1 cellular context compared by ENCODE assay signal in the genomic region with DNA sequence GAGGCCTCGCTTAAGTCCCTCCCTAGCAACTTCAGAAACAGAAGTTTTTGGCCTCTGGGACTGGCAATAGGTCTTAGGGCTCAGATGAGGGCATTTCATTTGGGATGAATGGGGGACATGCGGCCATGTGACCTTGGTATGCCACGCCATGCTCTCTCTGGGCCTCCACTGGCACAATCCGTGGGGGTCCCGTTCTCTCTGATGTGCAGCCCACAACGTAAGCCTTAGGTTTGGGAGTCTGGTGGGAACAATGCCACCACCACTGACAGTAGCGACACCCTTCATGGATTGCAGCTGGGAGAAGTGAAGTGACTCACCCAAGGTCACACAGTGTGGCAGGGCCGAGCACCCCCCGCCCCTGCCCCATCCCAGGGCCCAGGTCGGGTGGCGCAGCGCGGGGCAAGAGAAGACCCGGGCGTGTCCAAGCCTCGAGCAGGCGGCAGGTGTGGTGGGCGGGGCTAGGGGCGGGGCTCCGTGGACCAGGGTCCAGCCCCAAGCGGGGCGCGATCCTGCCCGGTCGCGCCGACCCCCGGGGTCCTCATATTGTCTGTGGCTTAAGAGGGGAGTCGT.
TF ChIP-seq lines count a peak whose summit lies in the region.

No MANE protein-coding gene starts in this region.

TF ChIP-seq in HepG2, 621 proteins besides CTCF, POLR2A, EP300 and RAD21 (continued from another document and continues in another):
- peak; percentile 97 for TF ChIP-seq ZBTB7B (CRISPR knock-in tag; IDR thresholded peaks at IDR 0.05)
- TF ChIP-seq ZFP36 (IDR thresholded peaks at IDR 0.05; ENCODE audit: borderline replicate concordance, low read depth, low read length, partially characterized antibody), result no peak
- peak; percentile 66; the same call in 1 of the 2 replicates for TF ChIP-seq ZNF30 (CRISPR knock-in tag; IDR thresholded peaks at IDR 0.05)
- TF ChIP-seq, protein P1, sequence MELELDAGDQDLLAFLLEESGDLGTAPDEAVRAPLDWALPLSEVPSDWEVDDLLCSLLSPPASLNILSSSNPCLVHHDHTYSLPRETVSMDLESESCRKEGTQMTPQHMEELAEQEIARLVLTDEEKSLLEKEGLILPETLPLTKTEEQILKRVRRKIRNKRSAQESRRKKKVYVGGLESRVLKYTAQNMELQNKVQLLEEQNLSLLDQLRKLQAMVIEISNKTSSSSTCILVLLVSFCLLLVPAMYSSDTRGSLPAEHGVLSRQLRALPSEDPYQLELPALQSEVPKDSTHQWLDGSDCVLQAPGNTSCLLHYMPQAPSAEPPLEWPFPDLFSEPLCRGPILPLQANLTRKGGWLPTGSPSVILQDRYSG (CRISPR knock-in tag; IDR thresholded peaks at IDR 0.05), result peak; percentile 66; the same call in 1 of the 2 replicates
- TF ChIP-seq, protein P2, sequence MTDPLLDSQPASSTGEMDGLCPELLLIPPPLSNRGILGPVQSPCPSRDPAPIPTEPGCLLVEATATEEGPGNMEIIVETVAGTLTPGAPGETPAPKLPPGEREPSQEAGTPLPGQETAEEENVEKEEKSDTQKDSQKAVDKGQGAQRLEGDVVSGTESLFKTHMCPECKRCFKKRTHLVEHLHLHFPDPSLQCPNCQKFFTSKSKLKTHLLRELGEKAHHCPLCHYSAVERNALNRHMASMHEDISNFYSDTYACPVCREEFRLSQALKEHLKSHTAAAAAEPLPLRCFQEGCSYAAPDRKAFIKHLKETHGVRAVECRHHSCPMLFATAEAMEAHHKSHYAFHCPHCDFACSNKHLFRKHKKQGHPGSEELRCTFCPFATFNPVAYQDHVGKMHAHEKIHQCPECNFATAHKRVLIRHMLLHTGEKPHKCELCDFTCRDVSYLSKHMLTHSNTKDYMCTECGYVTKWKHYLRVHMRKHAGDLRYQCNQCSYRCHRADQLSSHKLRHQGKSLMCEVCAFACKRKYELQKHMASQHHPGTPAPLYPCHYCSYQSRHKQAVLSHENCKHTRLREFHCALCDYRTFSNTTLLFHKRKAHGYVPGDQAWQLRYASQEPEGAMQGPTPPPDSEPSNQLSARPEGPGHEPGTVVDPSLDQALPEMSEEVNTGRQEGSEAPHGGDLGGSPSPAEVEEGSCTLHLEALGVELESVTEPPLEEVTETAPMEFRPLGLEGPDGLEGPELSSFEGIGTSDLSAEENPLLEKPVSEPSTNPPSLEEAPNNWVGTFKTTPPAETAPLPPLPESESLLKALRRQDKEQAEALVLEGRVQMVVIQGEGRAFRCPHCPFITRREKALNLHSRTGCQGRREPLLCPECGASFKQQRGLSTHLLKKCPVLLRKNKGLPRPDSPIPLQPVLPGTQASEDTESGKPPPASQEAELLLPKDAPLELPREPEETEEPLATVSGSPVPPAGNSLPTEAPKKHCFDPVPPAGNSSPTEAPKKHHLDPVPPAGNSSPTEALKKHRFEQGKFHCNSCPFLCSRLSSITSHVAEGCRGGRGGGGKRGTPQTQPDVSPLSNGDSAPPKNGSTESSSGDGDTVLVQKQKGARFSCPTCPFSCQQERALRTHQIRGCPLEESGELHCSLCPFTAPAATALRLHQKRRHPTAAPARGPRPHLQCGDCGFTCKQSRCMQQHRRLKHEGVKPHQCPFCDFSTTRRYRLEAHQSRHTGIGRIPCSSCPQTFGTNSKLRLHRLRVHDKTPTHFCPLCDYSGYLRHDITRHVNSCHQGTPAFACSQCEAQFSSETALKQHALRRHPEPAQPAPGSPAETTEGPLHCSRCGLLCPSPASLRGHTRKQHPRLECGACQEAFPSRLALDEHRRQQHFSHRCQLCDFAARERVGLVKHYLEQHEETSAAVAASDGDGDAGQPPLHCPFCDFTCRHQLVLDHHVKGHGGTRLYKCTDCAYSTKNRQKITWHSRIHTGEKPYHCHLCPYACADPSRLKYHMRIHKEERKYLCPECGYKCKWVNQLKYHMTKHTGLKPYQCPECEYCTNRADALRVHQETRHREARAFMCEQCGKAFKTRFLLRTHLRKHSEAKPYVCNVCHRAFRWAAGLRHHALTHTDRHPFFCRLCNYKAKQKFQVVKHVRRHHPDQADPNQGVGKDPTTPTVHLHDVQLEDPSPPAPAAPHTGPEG (CRISPR knock-in tag; IDR thresholded peaks at IDR 0.05), result peak; percentile 83; the same call in 1 of the 2 replicates
- TF ChIP-seq, protein P3, sequence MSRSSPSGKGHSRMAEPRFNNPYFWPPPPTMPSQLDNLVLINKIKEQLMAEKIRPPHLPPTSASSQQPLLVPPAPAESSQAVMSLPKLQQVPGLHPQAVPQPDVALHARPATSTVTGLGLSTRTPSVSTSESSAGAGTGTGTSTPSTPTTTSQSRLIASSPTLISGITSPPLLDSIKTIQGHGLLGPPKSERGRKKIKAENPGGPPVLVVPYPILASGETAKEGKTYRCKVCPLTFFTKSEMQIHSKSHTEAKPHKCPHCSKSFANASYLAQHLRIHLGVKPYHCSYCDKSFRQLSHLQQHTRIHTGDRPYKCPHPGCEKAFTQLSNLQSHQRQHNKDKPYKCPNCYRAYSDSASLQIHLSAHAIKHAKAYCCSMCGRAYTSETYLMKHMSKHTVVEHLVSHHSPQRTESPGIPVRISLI (CRISPR knock-in tag; IDR thresholded peaks at IDR 0.05; ENCODE audit: borderline replicate concordance), result no peak; the same call in 1 of the 2 replicates
- 0 out of 2 replicates have a peak, but pooled peaks have one; percentile 58 for TF ChIP-seq PAX8 (CRISPR knock-in tag; IDR thresholded peaks at IDR 0.05; ENCODE audit: borderline replicate concordance)
- no peak for TF ChIP-seq KAT7 (CRISPR knock-in tag; IDR thresholded peaks at IDR 0.05; ENCODE audit: borderline replicate concordance)
- TF ChIP-seq MAFK (conservative IDR thresholded peaks at IDR 0.05 in 1 of 2, IDR thresholded peaks at IDR 0.05 in 1 of 2; ENCODE audit: low read length in 2 of 2), result no peak
- TF ChIP-seq, protein P4, sequence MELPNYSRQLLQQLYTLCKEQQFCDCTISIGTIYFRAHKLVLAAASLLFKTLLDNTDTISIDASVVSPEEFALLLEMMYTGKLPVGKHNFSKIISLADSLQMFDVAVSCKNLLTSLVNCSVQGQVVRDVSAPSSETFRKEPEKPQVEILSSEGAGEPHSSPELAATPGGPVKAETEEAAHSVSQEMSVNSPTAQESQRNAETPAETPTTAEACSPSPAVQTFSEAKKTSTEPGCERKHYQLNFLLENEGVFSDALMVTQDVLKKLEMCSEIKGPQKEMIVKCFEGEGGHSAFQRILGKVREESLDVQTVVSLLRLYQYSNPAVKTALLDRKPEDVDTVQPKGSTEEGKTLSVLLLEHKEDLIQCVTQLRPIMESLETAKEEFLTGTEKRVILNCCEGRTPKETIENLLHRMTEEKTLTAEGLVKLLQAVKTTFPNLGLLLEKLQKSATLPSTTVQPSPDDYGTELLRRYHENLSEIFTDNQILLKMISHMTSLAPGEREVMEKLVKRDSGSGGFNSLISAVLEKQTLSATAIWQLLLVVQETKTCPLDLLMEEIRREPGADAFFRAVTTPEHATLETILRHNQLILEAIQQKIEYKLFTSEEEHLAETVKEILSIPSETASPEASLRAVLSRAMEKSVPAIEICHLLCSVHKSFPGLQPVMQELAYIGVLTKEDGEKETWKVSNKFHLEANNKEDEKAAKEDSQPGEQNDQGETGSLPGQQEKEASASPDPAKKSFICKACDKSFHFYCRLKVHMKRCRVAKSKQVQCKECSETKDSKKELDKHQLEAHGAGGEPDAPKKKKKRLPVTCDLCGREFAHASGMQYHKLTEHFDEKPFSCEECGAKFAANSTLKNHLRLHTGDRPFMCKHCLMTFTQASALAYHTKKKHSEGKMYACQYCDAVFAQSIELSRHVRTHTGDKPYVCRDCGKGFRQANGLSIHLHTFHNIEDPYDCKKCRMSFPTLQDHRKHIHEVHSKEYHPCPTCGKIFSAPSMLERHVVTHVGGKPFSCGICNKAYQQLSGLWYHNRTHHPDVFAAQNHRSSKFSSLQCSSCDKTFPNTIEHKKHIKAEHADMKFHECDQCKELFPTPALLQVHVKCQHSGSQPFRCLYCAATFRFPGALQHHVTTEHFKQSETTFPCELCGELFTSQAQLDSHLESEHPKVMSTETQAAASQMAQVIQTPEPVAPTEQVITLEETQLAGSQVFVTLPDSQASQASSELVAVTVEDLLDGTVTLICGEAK (IDR thresholded peaks at IDR 0.05), result no peak
- TF ChIP-seq, protein P4 (CRISPR knock-in tag; IDR thresholded peaks at IDR 0.05), result peak; percentile 52; the same call in 1 of the 2 replicates
- TF ChIP-seq, protein P5, sequence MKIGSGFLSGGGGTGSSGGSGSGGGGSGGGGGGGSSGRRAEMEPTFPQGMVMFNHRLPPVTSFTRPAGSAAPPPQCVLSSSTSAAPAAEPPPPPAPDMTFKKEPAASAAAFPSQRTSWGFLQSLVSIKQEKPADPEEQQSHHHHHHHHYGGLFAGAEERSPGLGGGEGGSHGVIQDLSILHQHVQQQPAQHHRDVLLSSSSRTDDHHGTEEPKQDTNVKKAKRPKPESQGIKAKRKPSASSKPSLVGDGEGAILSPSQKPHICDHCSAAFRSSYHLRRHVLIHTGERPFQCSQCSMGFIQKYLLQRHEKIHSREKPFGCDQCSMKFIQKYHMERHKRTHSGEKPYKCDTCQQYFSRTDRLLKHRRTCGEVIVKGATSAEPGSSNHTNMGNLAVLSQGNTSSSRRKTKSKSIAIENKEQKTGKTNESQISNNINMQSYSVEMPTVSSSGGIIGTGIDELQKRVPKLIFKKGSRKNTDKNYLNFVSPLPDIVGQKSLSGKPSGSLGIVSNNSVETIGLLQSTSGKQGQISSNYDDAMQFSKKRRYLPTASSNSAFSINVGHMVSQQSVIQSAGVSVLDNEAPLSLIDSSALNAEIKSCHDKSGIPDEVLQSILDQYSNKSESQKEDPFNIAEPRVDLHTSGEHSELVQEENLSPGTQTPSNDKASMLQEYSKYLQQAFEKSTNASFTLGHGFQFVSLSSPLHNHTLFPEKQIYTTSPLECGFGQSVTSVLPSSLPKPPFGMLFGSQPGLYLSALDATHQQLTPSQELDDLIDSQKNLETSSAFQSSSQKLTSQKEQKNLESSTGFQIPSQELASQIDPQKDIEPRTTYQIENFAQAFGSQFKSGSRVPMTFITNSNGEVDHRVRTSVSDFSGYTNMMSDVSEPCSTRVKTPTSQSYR (CRISPR knock-in tag; IDR thresholded peaks at IDR 0.05; ENCODE audit: borderline replicate concordance), result no peak; the same call in 1 of the 2 replicates
- TF ChIP-seq ZNF746 (CRISPR knock-in tag; IDR thresholded peaks at IDR 0.05), result no peak
- TF ChIP-seq ZFP82 (CRISPR knock-in tag; IDR thresholded peaks at IDR 0.05; ENCODE audit: borderline replicate concordance), result no peak; the same call in 1 of the 2 replicates
- no peak for TF ChIP-seq SALL2 (CRISPR knock-in tag; IDR thresholded peaks at IDR 0.05)
- TF ChIP-seq RNF2 (conservative IDR thresholded peaks at IDR 0.05; ENCODE audit: low read depth), result 0 out of 2 replicates have a peak, but pooled peaks have one; percentile 51
- TF ChIP-seq, protein P6, sequence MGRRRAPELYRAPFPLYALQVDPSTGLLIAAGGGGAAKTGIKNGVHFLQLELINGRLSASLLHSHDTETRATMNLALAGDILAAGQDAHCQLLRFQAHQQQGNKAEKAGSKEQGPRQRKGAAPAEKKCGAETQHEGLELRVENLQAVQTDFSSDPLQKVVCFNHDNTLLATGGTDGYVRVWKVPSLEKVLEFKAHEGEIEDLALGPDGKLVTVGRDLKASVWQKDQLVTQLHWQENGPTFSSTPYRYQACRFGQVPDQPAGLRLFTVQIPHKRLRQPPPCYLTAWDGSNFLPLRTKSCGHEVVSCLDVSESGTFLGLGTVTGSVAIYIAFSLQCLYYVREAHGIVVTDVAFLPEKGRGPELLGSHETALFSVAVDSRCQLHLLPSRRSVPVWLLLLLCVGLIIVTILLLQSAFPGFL (CRISPR knock-in tag; IDR thresholded peaks at IDR 0.05), result no peak
- TF ChIP-seq, protein P7, sequence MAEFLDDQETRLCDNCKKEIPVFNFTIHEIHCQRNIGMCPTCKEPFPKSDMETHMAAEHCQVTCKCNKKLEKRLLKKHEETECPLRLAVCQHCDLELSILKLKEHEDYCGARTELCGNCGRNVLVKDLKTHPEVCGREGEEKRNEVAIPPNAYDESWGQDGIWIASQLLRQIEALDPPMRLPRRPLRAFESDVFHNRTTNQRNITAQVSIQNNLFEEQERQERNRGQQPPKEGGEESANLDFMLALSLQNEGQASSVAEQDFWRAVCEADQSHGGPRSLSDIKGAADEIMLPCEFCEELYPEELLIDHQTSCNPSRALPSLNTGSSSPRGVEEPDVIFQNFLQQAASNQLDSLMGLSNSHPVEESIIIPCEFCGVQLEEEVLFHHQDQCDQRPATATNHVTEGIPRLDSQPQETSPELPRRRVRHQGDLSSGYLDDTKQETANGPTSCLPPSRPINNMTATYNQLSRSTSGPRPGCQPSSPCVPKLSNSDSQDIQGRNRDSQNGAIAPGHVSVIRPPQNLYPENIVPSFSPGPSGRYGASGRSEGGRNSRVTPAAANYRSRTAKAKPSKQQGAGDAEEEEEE (CRISPR knock-in tag; IDR thresholded peaks at IDR 0.05; ENCODE audit: borderline replicate concordance), result 0 out of 2 replicates have a peak, but pooled peaks have one; percentile 33
- TF ChIP-seq, protein P8, sequence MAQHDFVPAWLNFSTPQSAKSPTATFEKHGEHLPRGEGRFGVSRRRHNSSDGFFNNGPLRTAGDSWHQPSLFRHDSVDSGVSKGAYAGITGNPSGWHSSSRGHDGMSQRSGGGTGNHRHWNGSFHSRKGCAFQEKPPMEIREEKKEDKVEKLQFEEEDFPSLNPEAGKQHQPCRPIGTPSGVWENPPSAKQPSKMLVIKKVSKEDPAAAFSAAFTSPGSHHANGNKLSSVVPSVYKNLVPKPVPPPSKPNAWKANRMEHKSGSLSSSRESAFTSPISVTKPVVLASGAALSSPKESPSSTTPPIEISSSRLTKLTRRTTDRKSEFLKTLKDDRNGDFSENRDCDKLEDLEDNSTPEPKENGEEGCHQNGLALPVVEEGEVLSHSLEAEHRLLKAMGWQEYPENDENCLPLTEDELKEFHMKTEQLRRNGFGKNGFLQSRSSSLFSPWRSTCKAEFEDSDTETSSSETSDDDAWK (CRISPR knock-in tag; IDR thresholded peaks at IDR 0.05), result no peak
